In the genomic region with DNA sequence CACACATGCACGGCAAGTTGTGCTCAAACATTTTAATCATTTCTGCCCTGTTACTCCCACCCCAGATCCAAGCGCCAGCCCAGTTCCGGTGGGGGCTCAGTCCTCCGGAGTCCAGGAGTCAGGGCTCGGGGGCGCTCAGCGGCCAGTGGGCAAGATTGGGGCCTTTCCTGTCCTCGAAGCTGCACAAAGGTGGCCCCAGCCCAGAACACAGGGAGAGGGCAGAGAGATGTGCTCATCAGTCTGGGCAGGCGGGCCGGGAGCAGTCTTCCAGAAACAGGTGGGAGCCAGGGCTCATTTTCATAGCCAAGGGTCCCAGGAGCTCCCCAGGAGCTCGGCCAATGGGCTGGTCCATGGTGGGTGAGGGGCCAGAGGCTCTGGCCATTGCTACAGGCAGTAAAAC, we compare ENCODE assay signal across 1 cellular context.
TF ChIP-seq lines count a peak whose summit lies in the region.

No MANE protein-coding gene starts in this region.

TF ChIP-seq in WTC11, 78 proteins besides CTCF, POLR2A, EP300 and RAD21:
- TF ChIP-seq, protein P1, sequence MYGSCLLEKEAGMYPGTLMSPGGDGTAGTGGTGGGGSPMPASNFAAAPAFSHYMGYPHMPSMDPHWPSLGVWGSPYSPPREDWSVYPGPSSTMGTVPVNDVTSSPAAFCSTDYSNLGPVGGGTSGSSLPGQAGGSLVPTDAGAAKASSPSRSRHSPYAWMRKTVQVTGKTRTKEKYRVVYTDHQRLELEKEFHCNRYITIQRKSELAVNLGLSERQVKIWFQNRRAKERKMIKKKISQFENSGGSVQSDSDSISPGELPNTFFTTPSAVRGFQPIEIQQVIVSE (CRISPR knock-in tag; IDR thresholded peaks at IDR 0.05; ENCODE audit: borderline replicate concordance), result no peak
- TF ChIP-seq NFYB (CRISPR knock-in tag; conservative IDR thresholded peaks at IDR 0.05; ENCODE audit: low read depth) (no peak), ZNF232 (CRISPR knock-in tag; IDR thresholded peaks at IDR 0.05) (no peak), ATF1 (CRISPR knock-in tag; IDR thresholded peaks at IDR 0.05) (no peak)
- TF ChIP-seq, protein P2, sequence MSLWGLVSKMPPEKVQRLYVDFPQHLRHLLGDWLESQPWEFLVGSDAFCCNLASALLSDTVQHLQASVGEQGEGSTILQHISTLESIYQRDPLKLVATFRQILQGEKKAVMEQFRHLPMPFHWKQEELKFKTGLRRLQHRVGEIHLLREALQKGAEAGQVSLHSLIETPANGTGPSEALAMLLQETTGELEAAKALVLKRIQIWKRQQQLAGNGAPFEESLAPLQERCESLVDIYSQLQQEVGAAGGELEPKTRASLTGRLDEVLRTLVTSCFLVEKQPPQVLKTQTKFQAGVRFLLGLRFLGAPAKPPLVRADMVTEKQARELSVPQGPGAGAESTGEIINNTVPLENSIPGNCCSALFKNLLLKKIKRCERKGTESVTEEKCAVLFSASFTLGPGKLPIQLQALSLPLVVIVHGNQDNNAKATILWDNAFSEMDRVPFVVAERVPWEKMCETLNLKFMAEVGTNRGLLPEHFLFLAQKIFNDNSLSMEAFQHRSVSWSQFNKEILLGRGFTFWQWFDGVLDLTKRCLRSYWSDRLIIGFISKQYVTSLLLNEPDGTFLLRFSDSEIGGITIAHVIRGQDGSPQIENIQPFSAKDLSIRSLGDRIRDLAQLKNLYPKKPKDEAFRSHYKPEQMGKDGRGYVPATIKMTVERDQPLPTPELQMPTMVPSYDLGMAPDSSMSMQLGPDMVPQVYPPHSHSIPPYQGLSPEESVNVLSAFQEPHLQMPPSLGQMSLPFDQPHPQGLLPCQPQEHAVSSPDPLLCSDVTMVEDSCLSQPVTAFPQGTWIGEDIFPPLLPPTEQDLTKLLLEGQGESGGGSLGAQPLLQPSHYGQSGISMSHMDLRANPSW (CRISPR knock-in tag; conservative IDR thresholded peaks at IDR 0.05; ENCODE audit: low read depth), result no peak
- TF ChIP-seq, protein P3, sequence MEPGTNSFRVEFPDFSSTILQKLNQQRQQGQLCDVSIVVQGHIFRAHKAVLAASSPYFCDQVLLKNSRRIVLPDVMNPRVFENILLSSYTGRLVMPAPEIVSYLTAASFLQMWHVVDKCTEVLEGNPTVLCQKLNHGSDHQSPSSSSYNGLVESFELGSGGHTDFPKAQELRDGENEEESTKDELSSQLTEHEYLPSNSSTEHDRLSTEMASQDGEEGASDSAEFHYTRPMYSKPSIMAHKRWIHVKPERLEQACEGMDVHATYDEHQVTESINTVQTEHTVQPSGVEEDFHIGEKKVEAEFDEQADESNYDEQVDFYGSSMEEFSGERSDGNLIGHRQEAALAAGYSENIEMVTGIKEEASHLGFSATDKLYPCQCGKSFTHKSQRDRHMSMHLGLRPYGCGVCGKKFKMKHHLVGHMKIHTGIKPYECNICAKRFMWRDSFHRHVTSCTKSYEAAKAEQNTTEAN (CRISPR knock-in tag; IDR thresholded peaks at IDR 0.05), result no peak
- TF ChIP-seq, protein P4, sequence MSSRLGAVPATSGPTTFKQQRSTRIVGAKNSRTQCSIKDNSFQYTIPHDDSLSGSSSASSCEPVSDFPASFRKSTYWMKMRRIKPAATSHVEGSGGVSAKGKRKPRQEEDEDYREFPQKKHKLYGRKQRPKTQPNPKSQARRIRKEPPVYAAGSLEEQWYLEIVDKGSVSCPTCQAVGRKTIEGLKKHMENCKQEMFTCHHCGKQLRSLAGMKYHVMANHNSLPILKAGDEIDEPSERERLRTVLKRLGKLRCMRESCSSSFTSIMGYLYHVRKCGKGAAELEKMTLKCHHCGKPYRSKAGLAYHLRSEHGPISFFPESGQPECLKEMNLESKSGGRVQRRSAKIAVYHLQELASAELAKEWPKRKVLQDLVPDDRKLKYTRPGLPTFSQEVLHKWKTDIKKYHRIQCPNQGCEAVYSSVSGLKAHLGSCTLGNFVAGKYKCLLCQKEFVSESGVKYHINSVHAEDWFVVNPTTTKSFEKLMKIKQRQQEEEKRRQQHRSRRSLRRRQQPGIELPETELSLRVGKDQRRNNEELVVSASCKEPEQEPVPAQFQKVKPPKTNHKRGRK (CRISPR knock-in tag; IDR thresholded peaks at IDR 0.05; ENCODE audit: borderline replicate concordance), result no peak
- TF ChIP-seq, protein P5, sequence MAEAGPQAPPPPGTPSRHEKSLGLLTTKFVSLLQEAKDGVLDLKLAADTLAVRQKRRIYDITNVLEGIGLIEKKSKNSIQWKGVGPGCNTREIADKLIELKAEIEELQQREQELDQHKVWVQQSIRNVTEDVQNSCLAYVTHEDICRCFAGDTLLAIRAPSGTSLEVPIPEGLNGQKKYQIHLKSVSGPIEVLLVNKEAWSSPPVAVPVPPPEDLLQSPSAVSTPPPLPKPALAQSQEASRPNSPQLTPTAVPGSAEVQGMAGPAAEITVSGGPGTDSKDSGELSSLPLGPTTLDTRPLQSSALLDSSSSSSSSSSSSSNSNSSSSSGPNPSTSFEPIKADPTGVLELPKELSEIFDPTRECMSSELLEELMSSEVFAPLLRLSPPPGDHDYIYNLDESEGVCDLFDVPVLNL (CRISPR knock-in tag; IDR thresholded peaks at IDR 0.05; ENCODE audit: borderline replicate concordance, low read depth), result no peak
- TF ChIP-seq, protein P6, sequence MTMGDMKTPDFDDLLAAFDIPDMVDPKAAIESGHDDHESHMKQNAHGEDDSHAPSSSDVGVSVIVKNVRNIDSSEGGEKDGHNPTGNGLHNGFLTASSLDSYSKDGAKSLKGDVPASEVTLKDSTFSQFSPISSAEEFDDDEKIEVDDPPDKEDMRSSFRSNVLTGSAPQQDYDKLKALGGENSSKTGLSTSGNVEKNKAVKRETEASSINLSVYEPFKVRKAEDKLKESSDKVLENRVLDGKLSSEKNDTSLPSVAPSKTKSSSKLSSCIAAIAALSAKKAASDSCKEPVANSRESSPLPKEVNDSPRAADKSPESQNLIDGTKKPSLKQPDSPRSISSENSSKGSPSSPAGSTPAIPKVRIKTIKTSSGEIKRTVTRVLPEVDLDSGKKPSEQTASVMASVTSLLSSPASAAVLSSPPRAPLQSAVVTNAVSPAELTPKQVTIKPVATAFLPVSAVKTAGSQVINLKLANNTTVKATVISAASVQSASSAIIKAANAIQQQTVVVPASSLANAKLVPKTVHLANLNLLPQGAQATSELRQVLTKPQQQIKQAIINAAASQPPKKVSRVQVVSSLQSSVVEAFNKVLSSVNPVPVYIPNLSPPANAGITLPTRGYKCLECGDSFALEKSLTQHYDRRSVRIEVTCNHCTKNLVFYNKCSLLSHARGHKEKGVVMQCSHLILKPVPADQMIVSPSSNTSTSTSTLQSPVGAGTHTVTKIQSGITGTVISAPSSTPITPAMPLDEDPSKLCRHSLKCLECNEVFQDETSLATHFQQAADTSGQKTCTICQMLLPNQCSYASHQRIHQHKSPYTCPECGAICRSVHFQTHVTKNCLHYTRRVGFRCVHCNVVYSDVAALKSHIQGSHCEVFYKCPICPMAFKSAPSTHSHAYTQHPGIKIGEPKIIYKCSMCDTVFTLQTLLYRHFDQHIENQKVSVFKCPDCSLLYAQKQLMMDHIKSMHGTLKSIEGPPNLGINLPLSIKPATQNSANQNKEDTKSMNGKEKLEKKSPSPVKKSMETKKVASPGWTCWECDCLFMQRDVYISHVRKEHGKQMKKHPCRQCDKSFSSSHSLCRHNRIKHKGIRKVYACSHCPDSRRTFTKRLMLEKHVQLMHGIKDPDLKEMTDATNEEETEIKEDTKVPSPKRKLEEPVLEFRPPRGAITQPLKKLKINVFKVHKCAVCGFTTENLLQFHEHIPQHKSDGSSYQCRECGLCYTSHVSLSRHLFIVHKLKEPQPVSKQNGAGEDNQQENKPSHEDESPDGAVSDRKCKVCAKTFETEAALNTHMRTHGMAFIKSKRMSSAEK (CRISPR knock-in tag; IDR thresholded peaks at IDR 0.05; ENCODE audit: borderline replicate concordance), result no peak
